Comparison of ENCODE assay signal across 8 cellular contexts in the genomic region with DNA sequence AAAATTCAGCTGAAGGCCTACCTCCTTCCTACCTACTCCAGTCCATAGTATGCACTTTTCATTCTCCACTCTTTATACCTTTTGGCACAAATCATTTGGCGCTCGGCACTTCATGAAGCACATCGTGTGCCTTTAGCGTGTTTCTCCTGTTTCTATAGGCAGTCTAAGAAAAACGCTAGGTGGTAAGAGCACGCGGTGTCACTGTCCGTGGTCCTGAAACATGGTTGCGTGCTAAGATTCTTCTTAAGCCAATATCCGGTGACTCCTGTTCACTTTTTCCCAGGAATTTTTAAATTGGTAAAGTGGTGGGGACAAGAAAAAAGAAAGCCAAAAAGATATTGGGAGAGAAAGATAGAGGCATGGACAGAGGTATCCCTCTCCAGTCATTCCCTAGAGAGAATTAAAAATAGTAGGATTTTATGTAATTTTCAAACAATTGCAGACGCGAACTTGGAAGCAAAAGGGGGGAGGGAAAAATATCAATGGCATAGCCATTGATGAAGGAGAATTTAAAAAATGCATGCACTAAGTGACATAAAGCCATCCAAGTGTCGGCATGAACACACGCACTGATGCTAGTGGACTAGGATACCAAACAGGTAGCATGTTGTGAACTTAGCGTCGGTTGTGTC. TPM values are rescaled to one million over a fixed set of nuclear protein-coding genes. Genes with fewer than 3 reads are reported as not detected.
DNase-seq lines count a peak whose midpoint lies in the region; ATAC-seq and TF ChIP-seq lines count a peak whose summit lies in the region.

No MANE protein-coding gene starts in this region.

- no peak overlapping the region for H3K27ac Mint-ChIP-seq in MCF 10A (ENCODE audit: low read depth, unreplicated experiment)
- H3K27ac Mint-ChIP-seq in activated naive CD8-positive, alpha-beta T cell treated with anti-CD3 and anti-CD28 coated beads for 36 hours: no peak overlapping the region

- ATAC-seq in upper lobe of right lung (peak; percentile 52), GM21717 (IDR thresholded peaks at IDR 0.05; ENCODE audit: unreplicated experiment) (no peak), HG03571 (IDR thresholded peaks at IDR 0.05; ENCODE audit: unreplicated experiment) (no peak)

- peaks cover 12% of the 10 kb centered on the region for H3K27me3 Mint-ChIP-seq in MCF 10A (ENCODE audit: insufficient read depth, unreplicated experiment)
- peaks cover 35% of the 10 kb centered on the region for H3K27me3 Mint-ChIP-seq in activated naive CD8-positive, alpha-beta T cell treated with anti-CD3 and anti-CD28 coated beads for 36 hours

- H3K36me3 Mint-ChIP-seq in MCF 10A (ENCODE audit: insufficient read depth, unreplicated experiment): no peaks in the 10 kb centered on the region
- H3K36me3 Mint-ChIP-seq in activated naive CD8-positive, alpha-beta T cell treated with anti-CD3 and anti-CD28 coated beads for 36 hours: peaks cover 6% of the 10 kb centered on the region

- H3K4me1 Mint-ChIP-seq in MCF 10A (ENCODE audit: insufficient read depth, unreplicated experiment): no peaks in the 10 kb centered on the region
- no peaks in the 10 kb centered on the region for H3K4me1 Mint-ChIP-seq in activated naive CD8-positive, alpha-beta T cell treated with anti-CD3 and anti-CD28 coated beads for 36 hours

- peak; percentile 11 for DNase-seq in MCF 10A (ENCODE audit: unreplicated experiment)
- no peak for DNase-seq in breast epithelium (ENCODE audit: low spot score in 2 of 2)
- peak; percentile 1 for DNase-seq in activated naive CD8-positive, alpha-beta T cell treated with anti-CD3 and anti-CD28 coated beads for 36 hours
- DNase-seq in upper lobe of right lung: no peak
- DNase-seq in OCI-M2 (lab: John Stamatoyannopoulos, UW; ENCODE audit: unreplicated experiment): no peak

- no peak overlapping the region for H3K4me3 ChIP-seq in breast epithelium
- H3K4me3 ChIP-seq in iPS-18c (ENCODE audit: insufficient read depth, low read depth, low read length): peak overlapping the region; percentile 57; the same call in 1 of the 2 replicates
- H3K4me3 ChIP-seq in upper lobe of right lung: no peak overlapping the region

- H3K9me3 ChIP-seq in breast epithelium (no peaks in the 10 kb centered on the region), iPS-18c (ENCODE audit: control insufficient read depth, insufficient read depth, low read length) (no peaks in the 10 kb centered on the region), upper lobe of right lung (no peaks in the 10 kb centered on the region)

- H3K27ac ChIP-seq in breast epithelium: no peak overlapping the region
- no peak overlapping the region for H3K27ac ChIP-seq in upper lobe of right lung

- intact Hi-C loops in MCF 10A (cut with micrococcal nuclease): no loop called here
- intact Hi-C loops in breast epithelium (cut with DNase I; ENCODE audit: low total_unique reads): no loop called here
- intact Hi-C loops in upper lobe of right lung (cut with DNase I): no loop called here

- H3K36me3 ChIP-seq in breast epithelium (no peaks in the 10 kb centered on the region), upper lobe of right lung (no peaks in the 10 kb centered on the region)

- H3K9me3 Mint-ChIP-seq in MCF 10A (ENCODE audit: unreplicated experiment): no peaks in the 10 kb centered on the region
- H3K9me3 Mint-ChIP-seq in activated naive CD8-positive, alpha-beta T cell treated with anti-CD3 and anti-CD28 coated beads for 36 hours: peaks cover 11% of the 10 kb centered on the region

- BruUV-seq in MCF 10A (replicated peaks; lab: Mats Ljungman, UMichigan): no TSS peak

- H3K4me3 Mint-ChIP-seq in MCF 10A (ENCODE audit: unreplicated experiment): no peak overlapping the region
- H3K4me3 Mint-ChIP-seq in activated naive CD8-positive, alpha-beta T cell treated with anti-CD3 and anti-CD28 coated beads for 36 hours: no peak overlapping the region

- CTCF ChIA-PET in MCF 10A (lab: Yijun Ruan, JAX): no interaction called here

- POLR2A ChIA-PET in MCF 10A (lab: Yijun Ruan, JAX): no interaction called here

- TF ChIP-seq CTCF in MCF 10A (IDR thresholded peaks at IDR 0.05; ENCODE audit: unreplicated experiment): no peak
- no peak for TF ChIP-seq CTCF in breast epithelium (IDR thresholded peaks at IDR 0.05)
- no peak for TF ChIP-seq CTCF in upper lobe of right lung (IDR thresholded peaks at IDR 0.05)

- peaks cover 4 to 41% of the 10 kb centered on the region in 2 donors for H3K27me3 ChIP-seq in breast epithelium
- peaks cover 18% of the 10 kb centered on the region for H3K27me3 ChIP-seq in upper lobe of right lung

- TF ChIP-seq POLR2A in breast epithelium (IDR thresholded peaks at IDR 0.05): no peak

- H3K4me1 ChIP-seq in breast epithelium (no peaks in the 10 kb centered on the region), upper lobe of right lung (no peaks in the 10 kb centered on the region)

RNA-seq across cellular contexts. Expression of a gene that starts 1.4 kb away (rescaled TPM):
- total RNA-seq in MCF 10A (2022) (not detected in 2 replicates), breast epithelium (under 1 TPM in 1 of 3 donors, not detected in 2; 0.16 TPM), upper lobe of right lung (not detected)
- total RNA-seq in activated naive CD8-positive, alpha-beta T cell treated with anti-CD3 and anti-CD28 coated beads for 36 hours: not detected

Comparison
In these comparisons a context has a peak if more than half of its experiments do, and no peak if none do; other contexts are left out.
1. DNase-seq: peak in MCF 10A (single experiment) and activated naive CD8-positive, alpha-beta T cell treated with anti-CD3 and anti-CD28 coated beads for 36 hours (single experiment); none in breast epithelium (0 of 2), upper lobe of right lung (single experiment) and OCI-M2 (single experiment).